In genomic region chr3:123914829-123915228, GRCh38 we compare ENCODE assay signal across 34 cellular contexts. TPM values are rescaled to one million over a fixed set of nuclear protein-coding genes. Genes with fewer than 3 reads are reported as not detected.
DNase-seq lines count a peak whose midpoint lies in the region; ATAC-seq and TF ChIP-seq lines count a peak whose summit lies in the region.
"Had no signal": no experiment of that assay in that cellular context is flagged by ENCODE, and none has a peak within 500 bp of the region (broad histone marks: within the 10 kb centered on the region; RNA-seq: fewer than 3 reads in every experiment).

No MANE protein-coding gene starts in this region.

- H3K27me3 ChIP-seq in BLaER1 treated with 17β-estradiol and CSF1 and Interleukin-3, amounts not matched to agents 10 nM and 100 nM, result no peaks in the 10 kb centered on the region
- H3K27me3 ChIP-seq in upper lobe of right lung, result no peaks in the 10 kb centered on the region
- H3K27me3 ChIP-seq in brain microvascular endothelial cell (replicated peaks), result no peaks in the 10 kb centered on the region
- H3K27me3 ChIP-seq: sigmoid colon, stomach had no signal

- H3K36me3 Mint-ChIP-seq in nephron progenitor cell (ENCODE audit: low read depth), result peaks cover 60% of the 10 kb centered on the region

- no peak overlapping the region for H3K4me3 Mint-ChIP-seq in nephron progenitor cell
- H3K4me3 Mint-ChIP-seq: activated CD8-positive, alpha-beta memory T cell treated with anti-CD3 and anti-CD28 coated beads, Interleukin-2, amount 10 ng/mL, durations not matched to agents 7 days and 5 days; activated naive CD8-positive, alpha-beta T cell treated with anti-CD3 and anti-CD28 coated beads, Interleukin-2, amount 10 ng/mL, durations not matched to agents 7 days and 5 days; activated T-cell treated with anti-CD3 and anti-CD28 coated beads, Interleukin-2, amount 50 U/mL, for 4 hours; effector memory CD8-positive, alpha-beta T cell; HFFc6; naive B cell had no signal

- intact Hi-C loops in upper lobe of right lung (cut with DNase I) (no loop called here), left cardiac atrium (cut with DNase I) (no loop called here)

- H3K4me2 ChIP-seq in BLaER1 treated with 17β-estradiol and CSF1 and Interleukin-3, amounts not matched to agents 10 nM and 100 nM, result peak overlapping the region in 7 of 11 experiments; percentile 5 to 69 (median 52); a peak in 12 of 22 replicates

- peaks cover 11 to 21% (median 16%) of the 10 kb centered on the region in 11 experiments for H3K9me3 ChIP-seq in BLaER1 treated with 17β-estradiol and CSF1 and Interleukin-3, amounts not matched to agents 10 nM and 100 nM (replicated peaks in 1 of 11)
- no peaks in the 10 kb centered on the region for H3K9me3 ChIP-seq in upper lobe of right lung
- H3K9me3 ChIP-seq: psoas muscle, sigmoid colon had no signal

- no peaks in the 10 kb centered on the region for H4K20me1 ChIP-seq in BLaER1 treated with 17β-estradiol and CSF1 and Interleukin-3, amounts not matched to agents 10 nM and 100 nM

- H3K4me1 Mint-ChIP-seq in nephron progenitor cell, result no peaks in the 10 kb centered on the region
- H3K4me1 Mint-ChIP-seq: activated CD8-positive, alpha-beta memory T cell treated with anti-CD3 and anti-CD28 coated beads, Interleukin-2, amount 10 ng/mL, durations not matched to agents 7 days and 5 days; activated naive CD8-positive, alpha-beta T cell treated with anti-CD3 and anti-CD28 coated beads, Interleukin-2, amount 10 ng/mL, durations not matched to agents 7 days and 5 days; naive B cell had no signal

- in situ Hi-C loops in brain microvascular endothelial cell (cut with HindIII; ENCODE audit: low pct_ligation_motif_present, low sequenced_read_pairs), result no loop called here

- H3K27ac ChIP-seq in BLaER1 treated with 17β-estradiol and CSF1 and Interleukin-3, amounts not matched to agents 10 nM and 100 nM, result peak overlapping the region in 1 of 11 experiments; percentile 2; a peak in 1 of 22 replicates
- H3K27ac ChIP-seq in VCaP, result no peak overlapping the region
- H3K27ac ChIP-seq in upper lobe of right lung, result no peak overlapping the region
- H3K27ac ChIP-seq in brain microvascular endothelial cell, result no peak overlapping the region
- H3K27ac ChIP-seq: C4-2B, psoas muscle, sigmoid colon, SK-N-MC, stomach had no signal

- H3K4me1 ChIP-seq in BLaER1 treated with 17β-estradiol and CSF1 and Interleukin-3, amounts not matched to agents 10 nM and 100 nM, result peaks cover 0 to 25% (median 15%) of the 10 kb centered on the region in 10 experiments; a peak in 13 of 20 replicates
- H3K4me1 ChIP-seq in upper lobe of right lung, result no peaks in the 10 kb centered on the region
- H3K4me1 ChIP-seq: psoas muscle, sigmoid colon, stomach had no signal

- H3K4me3 ChIP-seq in BLaER1 treated with 17β-estradiol and CSF1 and Interleukin-3, amounts not matched to agents 10 nM and 100 nM, result no peak overlapping the region
- no peak overlapping the region for H3K4me3 ChIP-seq in upper lobe of right lung
- no peak overlapping the region for H3K4me3 ChIP-seq in brain microvascular endothelial cell (ENCODE audit: low read depth, low read length)
- H3K4me3 ChIP-seq: psoas muscle, sigmoid colon, SK-N-MC, stomach had no signal

- DNase-seq in HT1080 (ENCODE audit: low read depth), result peak; percentile 10
- DNase-seq in nephron progenitor cell, result no peak
- DNase-seq in upper lobe of right lung, result no peak
- DNase-seq in brain microvascular endothelial cell, result no peak
- DNase-seq in left cardiac atrium, result no peak
- DNase-seq: activated CD4-positive, alpha-beta T cell treated with anti-CD3 and anti-CD28 coated beads, Interleukin-2, amount 50 U/mL, for 4 hours; activated CD4-positive, CD25-positive, alpha-beta regulatory T cell; activated CD8-positive, alpha-beta memory T cell treated with anti-CD3 and anti-CD28 coated beads, Interleukin-2, amount 10 ng/mL, durations not matched to agents 7 days and 5 days; activated gamma-delta T cell treated with Interleukin-2 at 50 U/mL for 16 hours; activated naive CD8-positive, alpha-beta T cell treated with anti-CD3 and anti-CD28 coated beads, Interleukin-2, amount 10 ng/mL, durations not matched to agents 7 days and 5 days; activated T-cell treated with anti-CD3 and anti-CD28 coated beads, Interleukin-2, amount 50 U/mL, for 4 hours; aorta; Calu3; caudate nucleus; DMS79; effector memory CD8-positive, alpha-beta T cell; GDM1; HFFc6; left ventricle myocardium superior; midbrain; MM.1S; naive B cell; NCI-H2029 treated with DMSO at 0.1 percent for 48 hours; nucleus accumbens; psoas muscle; sigmoid colon; stimulated activated CD4-positive, alpha-beta T cell treated with anti-CD3 and anti-CD28 coated beads, Interleukin-12 subunit alpha, Interleukin-12 subunit beta, amount 100 ng/mL, for 4 hours; stimulated activated CD4-positive, alpha-beta T cell treated with anti-CD3 and anti-CD28 coated beads, Interleukin-2, amount 100 ng/mL, for 48 hours; stomach; T-helper 1 cell had no signal

- H3K36me3 ChIP-seq in BLaER1 treated with 17β-estradiol and CSF1 and Interleukin-3, amounts not matched to agents 10 nM and 100 nM, result peaks cover 25 to 56% (median 39%) of the 10 kb centered on the region in 11 experiments
- H3K36me3 ChIP-seq in upper lobe of right lung (peaks cover 5% of the 10 kb centered on the region), brain microvascular endothelial cell (replicated peaks) (no peaks in the 10 kb centered on the region)

- no peak overlapping the region for H3K9ac ChIP-seq in BLaER1 treated with 17β-estradiol and CSF1 and Interleukin-3, amounts not matched to agents 10 nM and 100 nM

- TF ChIP-seq CTCF in VCaP (conservative IDR thresholded peaks at IDR 0.05) (peak; percentile 14), nephron progenitor cell (IDR thresholded peaks at IDR 0.05) (no peak), upper lobe of right lung (IDR thresholded peaks at IDR 0.05) (no peak), brain microvascular endothelial cell (IDR thresholded peaks at IDR 0.05; ENCODE audit: low read depth, low read length, missing control alignments) (no peak)

- H3K9me3 Mint-ChIP-seq in nephron progenitor cell, result peaks cover 5% of the 10 kb centered on the region
- H3K9me3 Mint-ChIP-seq: effector memory CD8-positive, alpha-beta T cell had no signal

- peak overlapping the region; percentile 55 for H3K27ac Mint-ChIP-seq in nephron progenitor cell
- H3K27ac Mint-ChIP-seq: activated CD8-positive, alpha-beta memory T cell treated with anti-CD3 and anti-CD28 coated beads, Interleukin-2, amount 10 ng/mL, durations not matched to agents 7 days and 5 days; activated naive CD8-positive, alpha-beta T cell treated with anti-CD3 and anti-CD28 coated beads, Interleukin-2, amount 10 ng/mL, durations not matched to agents 7 days and 5 days; effector memory CD8-positive, alpha-beta T cell; HFFc6; naive B cell had no signal

- ATAC-seq in upper lobe of right lung (no peak), left cardiac atrium (no peak)
- ATAC-seq: activated CD8-positive, alpha-beta memory T cell treated with anti-CD3 and anti-CD28 coated beads, Interleukin-2, amount 10 ng/mL, durations not matched to agents 7 days and 5 days; activated T-cell treated with anti-CD3 and anti-CD28 coated beads, Interleukin-2, amount 50 U/mL, for 4 hours; effector memory CD8-positive, alpha-beta T cell; left ventricle myocardium superior; psoas muscle had no signal

- H3K27me3 Mint-ChIP-seq in nephron progenitor cell (ENCODE audit: low read depth, poor library complexity), result peaks cover 4% of the 10 kb centered on the region
- H3K27me3 Mint-ChIP-seq: activated CD8-positive, alpha-beta memory T cell treated with anti-CD3 and anti-CD28 coated beads, Interleukin-2, amount 10 ng/mL, durations not matched to agents 7 days and 5 days; activated naive CD8-positive, alpha-beta T cell treated with anti-CD3 and anti-CD28 coated beads, Interleukin-2, amount 10 ng/mL, durations not matched to agents 7 days and 5 days; effector memory CD8-positive, alpha-beta T cell; naive B cell had no signal

RNA-seq across cellular contexts. Expression of gene MYLK, which starts 30.7 kb away (rescaled TPM):
- 185 and 197 TPM in 2 replicates for total RNA-seq in HT1080 (2014; rRNA removed; shearing (Covaris generic))
- 91.8 and 104 TPM in 2 replicates for polyA plus RNA-seq in HT1080 (2015; cell fraction: cytosol; rRNA removed)
- polyA plus RNA-seq in HT1080 (2015; cell fraction: nucleus; rRNA removed), result 372 and 471 TPM in 2 replicates
- total RNA-seq in upper lobe of right lung (248 TPM), left cardiac atrium (100 to 1,000 TPM in 1 of 2 donors, 10 to 100 TPM in 1; 66.2 to 116 TPM)

RNA-seq across cellular contexts. Expression of gene CCDC14, which starts 46.2 kb away (rescaled TPM):
- 44.9 and 46.5 TPM in 2 replicates for total RNA-seq in HT1080 (2014; rRNA removed; shearing (Covaris generic))
- polyA plus RNA-seq in HT1080 (2015; cell fraction: cytosol; rRNA removed), result 29.3 and 30.2 TPM in 2 replicates
- polyA plus RNA-seq in HT1080 (2015; cell fraction: nucleus; rRNA removed), result 454 and 455 TPM in 2 replicates
- total RNA-seq in upper lobe of right lung (38.6 TPM), left cardiac atrium (10 to 100 TPM; 11.4 to 11.5 TPM)
